In genomic region chr6:25768566-25768965, GRCh38 we compare ENCODE assay signal across 7 cellular contexts. TPM values are rescaled to one million over a fixed set of nuclear protein-coding genes. Genes with fewer than 3 reads are reported as not detected.
"Had no signal": no experiment of that assay in that cellular context is flagged by ENCODE, and none has a peak within 500 bp of the region (broad histone marks: within the 10 kb centered on the region; RNA-seq: fewer than 3 reads in every experiment).

No MANE protein-coding gene starts in this region.

- H3K4me2 ChIP-seq: KMS-11 had no signal

- DNase-seq: GM23248, H9, HCEC 1CT, IMR-90 had no signal

- H3K9ac ChIP-seq: GM23248, KMS-11 had no signal

- H3K4me3 ChIP-seq: GM23248, K562 had no signal

- H3K27ac ChIP-seq: GM23248, KMS-11 had no signal

RNA-seq across cellular contexts. Expression of gene SLC17A4, which starts 14.0 kb away (rescaled TPM):
- total RNA-seq: GM23248, H1, H9, IMR-90, K562 had no signal
- polyA plus RNA-seq: GM23248, H1, IMR-90, K562 had no signal
